Comparison of ENCODE assay signal across 20 cellular contexts in the genomic region with DNA sequence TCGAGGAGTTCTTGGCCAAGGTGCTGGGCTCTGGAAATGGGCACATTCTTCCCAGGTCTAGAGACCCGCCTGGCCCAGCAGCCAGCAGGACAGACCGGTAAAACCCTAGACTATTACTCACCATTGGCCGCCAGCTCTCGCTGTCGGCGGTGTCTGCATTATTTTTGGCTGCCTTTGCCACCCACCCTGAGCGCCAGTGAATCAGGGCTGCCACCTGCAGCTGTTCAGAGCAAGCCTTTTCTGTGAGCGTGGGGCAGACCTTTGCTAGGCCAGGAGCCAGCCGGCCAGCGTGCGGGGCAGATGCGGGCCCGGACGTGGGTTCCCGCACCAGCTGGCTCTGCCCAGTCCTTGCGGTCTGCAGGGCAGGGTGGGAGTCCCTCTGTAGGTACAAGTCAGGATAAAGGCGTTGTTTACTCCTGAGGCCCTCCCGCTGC. TPM values are rescaled to one million over a fixed set of nuclear protein-coding genes. Genes with fewer than 3 reads are reported as not detected.
DNase-seq lines count a peak whose midpoint lies in the region; ATAC-seq, FAIRE-seq and TF ChIP-seq lines count a peak whose summit lies in the region.
"Had no signal": no experiment of that assay in that cellular context is flagged by ENCODE, and none has a peak within 500 bp of the region (broad histone marks: within the 10 kb centered on the region; RNA-seq: fewer than 3 reads in every experiment).

No MANE protein-coding gene starts in this region.

- H3K4me1 ChIP-seq in HepG2 (ENCODE audit: insufficient read depth, low read length) (no peaks in the 10 kb centered on the region; the same call in 1 of the 2 replicates), right lobe of liver (no peaks in the 10 kb centered on the region), aorta (ENCODE audit: control insufficient read depth in 1 of 2, insufficient read depth in 2 of 2, low read length in 2 of 2) (no peaks in the 10 kb centered on the region)
- H3K4me1 ChIP-seq: A549 had no signal

- no peak for FAIRE-seq in HepG2 (lab: Jason Lieb, UNC)
- FAIRE-seq: A549, G401.6, GM12892, GM19239 had no signal

- H3K9me3 Mint-ChIP-seq in activated T-helper 2 cell treated with anti-CD3 and anti-CD28 coated beads, Interferon-gamma antibody, Interleukin-2, Interleukin-4, amounts not matched to agents 10 μg/mL and 5 μg/mL and 100 μg/mL, durations not matched to agents 14 hours and 24 hours and 36 hours: no peaks in the 10 kb centered on the region
- H3K9me3 Mint-ChIP-seq: IgD-negative memory B cell had no signal

- H3K4me1 Mint-ChIP-seq in activated T-helper 2 cell treated with anti-CD3 and anti-CD28 coated beads, Interferon-gamma antibody, Interleukin-2, Interleukin-4, amounts not matched to agents 10 μg/mL and 5 μg/mL and 100 μg/mL, durations not matched to agents 14 hours and 24 hours and 36 hours (ENCODE audit: low read depth): no peaks in the 10 kb centered on the region
- H3K4me1 Mint-ChIP-seq: CD4-positive, CD25-positive, alpha-beta regulatory T cell; IgD-negative memory B cell had no signal

- peaks cover 31% of the 10 kb centered on the region for H3K36me3 Mint-ChIP-seq in activated T-helper 2 cell treated with anti-CD3 and anti-CD28 coated beads, Interferon-gamma antibody, Interleukin-2, Interleukin-4, amounts not matched to agents 10 μg/mL and 5 μg/mL and 100 μg/mL, durations not matched to agents 14 hours and 24 hours and 36 hours (ENCODE audit: low read depth)

- no peaks in the 10 kb centered on the region for H4K20me1 ChIP-seq in HepG2 (ENCODE audit: insufficient read depth, low read length)

- POLR2A ChIA-PET in HepG2 (lab: Yijun Ruan, JAX): no interaction called here

- H3K4me3 ChIP-seq in HepG2 (replicated peaks in 1 of 3; ENCODE audit: insufficient read depth in 1 of 3, low read depth in 2 of 3, low read length in 3 of 3): no peak overlapping the region
- H3K4me3 ChIP-seq in right lobe of liver: no peak overlapping the region
- H3K4me3 ChIP-seq in dorsolateral prefrontal cortex: no peak overlapping the region
- no peak overlapping the region for H3K4me3 ChIP-seq in aorta (ENCODE audit: low read length in 2 of 2)
- H3K4me3 ChIP-seq: A549 had no signal

- no peak overlapping the region for H3K4me3 Mint-ChIP-seq in activated T-helper 2 cell treated with anti-CD3 and anti-CD28 coated beads, Interferon-gamma antibody, Interleukin-2, Interleukin-4, amounts not matched to agents 10 μg/mL and 5 μg/mL and 100 μg/mL, durations not matched to agents 14 hours and 24 hours and 36 hours (ENCODE audit: low read depth)
- H3K4me3 Mint-ChIP-seq: CD4-positive, CD25-positive, alpha-beta regulatory T cell; IgD-negative memory B cell had no signal

- no peak overlapping the region for H2AFZ ChIP-seq in HepG2 (ENCODE audit: low read length)

- 97% methylated on average over 19 of the region's 19 CpGs for WGBS in HepG2 (ENCODE audit: low lambda C conversion rate)
- WGBS in right lobe of liver (ENCODE audit: insufficient coverage, low coverage, low lambda C conversion rate, missing lambda C conversion rate): 100% methylated on average over 2 of the region's 19 CpGs
- 4 to 10% methylated on average over 19 of the region's 19 CpGs for WGBS in aorta, 2 donors

- no peak for ATAC-seq in HepG2
- no peak for ATAC-seq in right lobe of liver
- peak; percentile 73 for ATAC-seq in aorta (ENCODE audit: low FRiP score)
- ATAC-seq: A549, Panc1 had no signal

- no peak for TF ChIP-seq POLR2A in HepG2 (IDR thresholded peaks at IDR 0.05; ENCODE audit: insufficient read depth in 1 of 2, low read depth in 2 of 2, low read length in 2 of 2)
- no peak for TF ChIP-seq POLR2A in right lobe of liver (IDR thresholded peaks at IDR 0.05)

- BruUV-seq in HepG2 (replicated peaks; lab: Mats Ljungman, UMichigan): no TSS peak

- TF ChIP-seq EP300 in HepG2 (IDR thresholded peaks at IDR 0.05; ENCODE audit: low read depth in 2 of 2, low read length in 2 of 2) (no peak), HepG2 (CRISPR knock-in tag; IDR thresholded peaks at IDR 0.05; ENCODE audit: borderline replicate concordance) (no peak)

- no peaks in the 10 kb centered on the region for H3K27me3 Mint-ChIP-seq in activated T-helper 2 cell treated with anti-CD3 and anti-CD28 coated beads, Interferon-gamma antibody, Interleukin-2, Interleukin-4, amounts not matched to agents 10 μg/mL and 5 μg/mL and 100 μg/mL, durations not matched to agents 14 hours and 24 hours and 36 hours (ENCODE audit: low read depth)
- H3K27me3 Mint-ChIP-seq: IgD-negative memory B cell had no signal

- in situ Hi-C loops in HepG2 (cut with HindIII; ENCODE audit: extremely low pct_ligation_motif_present, low pct_unique_long_range_greater_than_20kb): no loop called here

- H3K27me3 ChIP-seq in HepG2 (ENCODE audit: control insufficient read depth in 1 of 2, insufficient read depth in 2 of 2, low read length in 2 of 2): no peaks in the 10 kb centered on the region
- no peaks in the 10 kb centered on the region for H3K27me3 ChIP-seq in right lobe of liver
- no peaks in the 10 kb centered on the region for H3K27me3 ChIP-seq in dorsolateral prefrontal cortex
- no peaks in the 10 kb centered on the region for H3K27me3 ChIP-seq in aorta (ENCODE audit: control insufficient read depth in 1 of 2, insufficient read depth in 2 of 2, low read length in 1 of 2)

- H3K36me3 ChIP-seq in HepG2 (replicated peaks in 1 of 2; ENCODE audit: control insufficient read depth in 1 of 2, insufficient read depth in 2 of 2, low read length in 2 of 2) (peaks cover 56 to 84% of the 10 kb centered on the region in 2 experiments), right lobe of liver (peaks cover 0 to 72% (median 8%) of the 10 kb centered on the region in 4 donors), aorta (ENCODE audit: control insufficient read depth in 1 of 2, insufficient read depth in 2 of 2, low read length in 1 of 2) (peaks cover 3 to 29% of the 10 kb centered on the region in 2 donors)

- H3K27ac ChIP-seq in HepG2 (ENCODE audit: extremely low read length, insufficient read depth, low read length): no peak overlapping the region
- H3K27ac ChIP-seq in right lobe of liver: no peak overlapping the region
- peak overlapping the region in 46 of 59 donors; percentile 11 to 86 (median 50) for H3K27ac ChIP-seq in dorsolateral prefrontal cortex
- H3K27ac ChIP-seq in aorta (ENCODE audit: low read depth in 1 of 2, low read length in 2 of 2): peak overlapping the region; percentile 87 to 90
- H3K27ac ChIP-seq: A549 had no signal

- DNase-seq in HepG2 (ENCODE audit: low spot score) (no peak), right lobe of liver (no peak), dorsolateral prefrontal cortex (peak in 5 of 10 donors; percentile 28 to 80 (median 58)), occipital lobe (lab: John Stamatoyannopoulos, UW) (peak; percentile 38), aorta (peak; percentile 76 to 89), NCI-H526 treated with DMSO at 0.1 percent for 48 hours (lab: John Stamatoyannopoulos, UW) (no peak)
- no peak for DNase-seq in activated CD4-positive, alpha-beta T cell treated with anti-CD3 and anti-CD28 coated beads for 48 hours
- DNase-seq in activated T-helper 2 cell treated with anti-CD3 and anti-CD28 coated beads, Interferon-gamma antibody, Interleukin-2, Interleukin-4, amounts not matched to agents 10 μg/mL and 5 μg/mL and 100 μg/mL, durations not matched to agents 14 hours and 24 hours and 36 hours (ENCODE audit: low spot score): no peak
- DNase-seq: CD4-positive, CD25-positive, alpha-beta regulatory T cell; DMS79 treated with DMSO at 0.1 percent for 48 hours; HCEC 1CT; NCI-H146; NCI-H774; SHP77 treated with DMSO at 0.1 percent for 48 hours had no signal

- H3K4me2 ChIP-seq in HepG2 (ENCODE audit: low read depth, low read length): no peak overlapping the region
- H3K4me2 ChIP-seq: A549 had no signal

- no peak for TF ChIP-seq RAD21 in HepG2 (CRISPR knock-in tag; IDR thresholded peaks at IDR 0.05)

- no peak overlapping the region for H3K9ac ChIP-seq in HepG2 (ENCODE audit: insufficient read depth, low read depth, low read length)

- TF ChIP-seq CTCF in HepG2 (CRISPR knock-in tag; IDR thresholded peaks at IDR 0.05) (no peak), right lobe of liver (IDR thresholded peaks at IDR 0.05) (no peak), dorsolateral prefrontal cortex (IDR thresholded peaks at IDR 0.05 in 54 of 56, conservative IDR thresholded peaks at IDR 0.05 in 2 of 56; ENCODE audit: low read depth in 1 of 56, partially characterized antibody in 56 of 56) (no peak)

- no peaks in the 10 kb centered on the region for H3K79me2 ChIP-seq in HepG2 (ENCODE audit: insufficient read depth, low read length)

- CTCF ChIA-PET in HepG2 (lab: Yijun Ruan, JAX; ENCODE audit: low intra/inter-chr PET ratio, low total read pairs): no interaction called here

- no peak overlapping the region for H3K27ac Mint-ChIP-seq in activated T-helper 2 cell treated with anti-CD3 and anti-CD28 coated beads, Interferon-gamma antibody, Interleukin-2, Interleukin-4, amounts not matched to agents 10 μg/mL and 5 μg/mL and 100 μg/mL, durations not matched to agents 14 hours and 24 hours and 36 hours
- H3K27ac Mint-ChIP-seq: IgD-negative memory B cell had no signal

- H3K9me3 ChIP-seq in HepG2 (ENCODE audit: low read length): no peaks in the 10 kb centered on the region
- no peaks in the 10 kb centered on the region for H3K9me3 ChIP-seq in right lobe of liver
- no peaks in the 10 kb centered on the region for H3K9me3 ChIP-seq in aorta (ENCODE audit: control insufficient read depth, low read length)
- H3K9me3 ChIP-seq: A549 had no signal

- intact Hi-C loops in HepG2 (cut with micrococcal nuclease; ENCODE audit: unreplicated experiment) (no loop called here), right lobe of liver (cut with DNase I) (no loop called here), dorsolateral prefrontal cortex (cut with DNase I) (loop anchor here in 1 of 2 donors (10.0 kb wide), 1 partner anchor 80 kb away; no protein-coding TSS in a partner anchor), aorta (cut with DNase I) (no loop called here)
- intact Hi-C loops in activated T-helper 2 cell treated with anti-CD3 and anti-CD28 coated beads, Interferon-gamma antibody, Interleukin-2, Interleukin-4, amounts not matched to agents 10 μg/mL and 5 μg/mL and 100 μg/mL, durations not matched to agents 14 hours and 24 hours and 36 hours (cut with micrococcal nuclease): no loop called here

RNA-seq across cellular contexts. Expression of a gene that starts 15.8 kb away (rescaled TPM):
- total RNA-seq in HepG2 (2016; rRNA removed; fragmentation: Illumina TruSeq; extraction: Trizol): 0.22 TPM in 1 of 2 replicates, not detected in the other
- 0.20 TPM in 1 of 2 replicates, not detected in the other for total RNA-seq in HepG2 (2016; cell fraction: cytosol; rRNA removed; fragmentation: Illumina TruSeq; extraction: Trizol; ENCODE audit: low read depth)
- 0.28 TPM in 1 of 2 replicates, not detected in the other for total RNA-seq in HepG2 (2016; cell fraction: insoluble cytoplasmic fraction; rRNA removed; fragmentation: Illumina TruSeq; extraction: Trizol)
- 0.09 and 0.10 TPM in 2 replicates for total RNA-seq in HepG2 (2016; cell fraction: membrane; rRNA removed; fragmentation: Illumina TruSeq; extraction: Trizol)
- 0.19 and 0.99 TPM in 2 replicates for total RNA-seq in HepG2 (2016; cell fraction: nucleus; rRNA removed; fragmentation: Illumina TruSeq; extraction: Trizol)
- polyA plus RNA-seq in HepG2 (2011; rRNA removed): 0.42 and 0.72 TPM in 2 replicates
- 0.20 and 0.26 TPM in 2 replicates for polyA plus RNA-seq in HepG2 (2011; cell fraction: cytosol; rRNA removed)
- 3.1 and 3.2 TPM in 2 replicates for polyA plus RNA-seq in HepG2 (2011; cell fraction: nucleus; rRNA removed)
- polyA plus RNA-seq in HepG2 (2012): 0.30 and 0.51 TPM in 2 replicates
- polyA plus RNA-seq in HepG2 (2016; cell fraction: cytosol; fragmentation: Illumina TruSeq; extraction: Trizol; ENCODE audit: low read depth): not detected in 2 replicates
- polyA plus RNA-seq in HepG2 (2016; cell fraction: insoluble cytoplasmic fraction; fragmentation: Illumina TruSeq; extraction: Trizol; ENCODE audit: low read depth): 0.17 TPM in 1 of 2 replicates, not detected in the other
- polyA plus RNA-seq in HepG2 (2016; cell fraction: membrane; fragmentation: Illumina TruSeq; extraction: Trizol; ENCODE audit: low read depth): not detected in 2 replicates
- polyA plus RNA-seq in HepG2 (2016; cell fraction: nucleus; fragmentation: Illumina TruSeq; extraction: Trizol; ENCODE audit: insufficient read depth, low read depth): 0.26 and 1.1 TPM in 2 replicates
- 1.6 and 3.1 TPM in 2 replicates for polyA minus RNA-seq in HepG2 (2011; rRNA and poly(A)+ RNA removed; ENCODE audit: low replicate concordance)
- 0.35 TPM in 1 of 2 replicates, not detected in the other for polyA minus RNA-seq in HepG2 (2011; cell fraction: cytosol; rRNA and poly(A)+ RNA removed)
- polyA minus RNA-seq in HepG2 (2011; cell fraction: nucleus; rRNA and poly(A)+ RNA removed): 0.90 and 1.4 TPM in 2 replicates
- total RNA-seq in right lobe of liver: 1 to 10 TPM in 1 of 6 experiments, under 1 TPM in 3, not detected in 2; 0.11 to 1.1 (median 0.79) TPM
- 10 to 100 TPM in 5 of 120 experiments, 1 to 10 TPM in 108, under 1 TPM in 6, not detected in 1; 0.35 to 15.8 (median 3.8) TPM for total RNA-seq in dorsolateral prefrontal cortex
- total RNA-seq in occipital lobe: not detected
- 1 to 10 TPM; 1.9 to 3.0 TPM for total RNA-seq in aorta
- 10 to 100 TPM in 1 of 2 donors, 1 to 10 TPM in 1; 2.6 to 41.6 TPM for polyA plus RNA-seq in aorta
- total RNA-seq in activated T-helper 2 cell treated with anti-CD3 and anti-CD28 coated beads, Interferon-gamma antibody, Interleukin-2, Interleukin-4, amounts not matched to agents 10 μg/mL and 5 μg/mL and 100 μg/mL, durations not matched to agents 14 hours and 24 hours and 36 hours: 0.23 and 0.43 TPM in 2 replicates
- polyA plus RNA-seq: IgD-negative memory B cell had no signal

Comparison
In these comparisons a context has a peak if more than half of its experiments do, and no peak if none do; other contexts are left out.
1. DNase-seq: peak in occipital lobe (single experiment) and aorta (2 of 2); none in HepG2 (single experiment), right lobe of liver (0 of 3), activated CD4-positive, alpha-beta T cell treated with anti-CD3 and anti-CD28 coated beads for 48 hours (single experiment), NCI-H526 treated with DMSO at 0.1 percent for 48 hours (single experiment) and activated T-helper 2 cell treated with anti-CD3 and anti-CD28 coated beads, Interferon-gamma antibody, Interleukin-2, Interleukin-4, amounts not matched to agents 10 μg/mL and 5 μg/mL and 100 μg/mL, durations not matched to agents 14 hours and 24 hours and 36 hours (single experiment).
2. H3K27ac ChIP-seq: peak in dorsolateral prefrontal cortex (46 of 59) and aorta (2 of 2); none in HepG2 (single experiment) and right lobe of liver (0 of 3).